In the genomic region with DNA sequence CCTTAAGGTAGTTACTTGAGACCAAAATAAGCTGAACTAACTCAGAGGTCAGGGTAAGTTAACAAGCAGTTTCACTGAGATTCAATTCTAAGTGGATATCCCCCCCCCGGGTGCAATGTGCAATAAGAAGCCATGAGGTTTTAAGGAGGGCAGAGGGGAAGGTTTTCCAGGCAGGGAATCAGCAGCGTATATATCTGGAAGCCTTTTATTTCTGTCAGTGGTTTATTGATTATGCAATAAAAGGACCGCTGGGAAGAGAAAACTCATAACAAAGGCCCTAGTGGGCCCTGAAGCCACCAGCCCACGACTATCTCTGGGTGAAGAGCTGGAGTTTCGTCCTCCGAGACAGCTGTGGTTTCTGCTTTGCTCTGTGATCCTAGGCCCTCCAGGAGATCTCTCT, we compare ENCODE assay signal across 1 cellular context.
TF ChIP-seq lines count a peak whose summit lies in the region.

No MANE protein-coding gene starts in this region.

TF ChIP-seq in HCT116, 20 proteins besides CTCF, POLR2A, EP300 and RAD21 (continued from another document):
- TF ChIP-seq, protein P1, sequence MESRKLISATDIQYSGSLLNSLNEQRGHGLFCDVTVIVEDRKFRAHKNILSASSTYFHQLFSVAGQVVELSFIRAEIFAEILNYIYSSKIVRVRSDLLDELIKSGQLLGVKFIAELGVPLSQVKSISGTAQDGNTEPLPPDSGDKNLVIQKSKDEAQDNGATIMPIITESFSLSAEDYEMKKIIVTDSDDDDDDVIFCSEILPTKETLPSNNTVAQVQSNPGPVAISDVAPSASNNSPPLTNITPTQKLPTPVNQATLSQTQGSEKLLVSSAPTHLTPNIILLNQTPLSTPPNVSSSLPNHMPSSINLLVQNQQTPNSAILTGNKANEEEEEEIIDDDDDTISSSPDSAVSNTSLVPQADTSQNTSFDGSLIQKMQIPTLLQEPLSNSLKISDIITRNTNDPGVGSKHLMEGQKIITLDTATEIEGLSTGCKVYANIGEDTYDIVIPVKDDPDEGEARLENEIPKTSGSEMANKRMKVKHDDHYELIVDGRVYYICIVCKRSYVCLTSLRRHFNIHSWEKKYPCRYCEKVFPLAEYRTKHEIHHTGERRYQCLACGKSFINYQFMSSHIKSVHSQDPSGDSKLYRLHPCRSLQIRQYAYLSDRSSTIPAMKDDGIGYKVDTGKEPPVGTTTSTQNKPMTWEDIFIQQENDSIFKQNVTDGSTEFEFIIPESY (IDR thresholded peaks at IDR 0.05; ENCODE audit: extremely low read depth, insufficient replicate concordance, low read length), result no peak
- TF ChIP-seq SIN3A (IDR thresholded peaks at IDR 0.05; ENCODE audit: low read depth) (no peak), YY1 (IDR thresholded peaks at IDR 0.05; ENCODE audit: extremely low read depth, insufficient replicate concordance, low read depth, low read length) (no peak), ZNF274 (IDR thresholded peaks at IDR 0.05; ENCODE audit: low read depth, low read length) (no peak), EGR1 (IDR thresholded peaks at IDR 0.05; ENCODE audit: low read depth) (no peak), JUND (IDR thresholded peaks at IDR 0.05) (no peak), TCF7L2 (IDR thresholded peaks at IDR 0.05; ENCODE audit: borderline replicate concordance, extremely low read depth, insufficient read depth, insufficient read length) (no peak), SP1 (IDR thresholded peaks at IDR 0.05; ENCODE audit: low read depth) (no peak), SRF (IDR thresholded peaks at IDR 0.05; ENCODE audit: low read depth) (no peak), EZH2phosphoT487 (IDR thresholded peaks at IDR 0.05; ENCODE audit: borderline replicate concordance) (no peak), ELF1 (IDR thresholded peaks at IDR 0.05; ENCODE audit: borderline replicate concordance, low read depth) (no peak), EZH2 (IDR thresholded peaks at IDR 0.05) (no peak)
- TF ChIP-seq, protein P2, sequence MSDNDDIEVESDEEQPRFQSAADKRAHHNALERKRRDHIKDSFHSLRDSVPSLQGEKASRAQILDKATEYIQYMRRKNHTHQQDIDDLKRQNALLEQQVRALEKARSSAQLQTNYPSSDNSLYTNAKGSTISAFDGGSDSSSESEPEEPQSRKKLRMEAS (IDR thresholded peaks at IDR 0.05), result no peak
- TF ChIP-seq, protein P3, sequence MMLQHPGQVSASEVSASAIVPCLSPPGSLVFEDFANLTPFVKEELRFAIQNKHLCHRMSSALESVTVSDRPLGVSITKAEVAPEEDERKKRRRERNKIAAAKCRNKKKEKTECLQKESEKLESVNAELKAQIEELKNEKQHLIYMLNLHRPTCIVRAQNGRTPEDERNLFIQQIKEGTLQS (IDR thresholded peaks at IDR 0.05), result no peak
